ENCODE assay signal across 12 cellular contexts in the genomic region with DNA sequence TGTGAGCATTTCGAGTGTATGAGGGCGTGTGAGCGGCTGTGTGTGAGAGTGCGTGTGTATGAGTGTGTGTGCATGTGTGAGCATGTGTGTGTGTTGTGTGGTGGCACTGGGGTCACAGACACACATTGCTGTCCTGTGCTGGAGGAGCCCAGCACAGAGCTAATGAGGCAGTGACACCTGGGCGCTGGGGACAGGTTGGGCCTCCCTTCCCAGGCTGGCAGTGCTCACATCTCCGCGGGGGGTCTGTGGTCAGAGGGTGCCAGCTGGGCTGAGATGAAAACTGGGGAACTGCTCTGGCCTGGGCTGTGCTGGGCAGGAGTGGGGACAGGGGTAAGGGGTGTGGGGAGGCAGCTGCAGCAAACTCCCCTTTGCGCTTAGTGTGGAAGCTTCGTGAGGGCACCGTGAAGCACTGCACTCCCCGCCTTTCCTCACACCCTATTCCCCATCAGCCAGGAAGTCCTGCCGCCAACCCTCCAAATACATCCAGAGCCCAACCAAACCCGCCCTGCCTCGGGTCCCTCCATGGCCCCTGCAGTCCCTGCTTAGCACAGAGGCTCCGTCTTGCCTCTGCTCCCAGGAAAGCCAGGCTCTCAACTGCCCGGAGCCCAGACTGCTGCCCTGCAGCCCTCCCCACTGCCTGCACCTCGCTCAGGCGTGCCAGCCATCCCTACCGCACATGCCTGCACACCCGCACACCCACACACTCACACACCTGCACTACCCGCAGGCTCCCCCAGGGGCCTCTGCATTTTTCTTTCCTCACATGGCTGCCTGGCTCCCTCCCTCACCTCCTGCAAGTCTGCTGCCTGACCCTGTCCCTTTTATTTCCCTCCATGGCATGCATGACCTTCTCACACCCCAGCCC.
DNase-seq lines count a peak whose midpoint lies in the region; ATAC-seq and TF ChIP-seq lines count a peak whose summit lies in the region.
"Had no signal": no experiment of that assay in that cellular context is flagged by ENCODE, and none has a peak within 500 bp of the region (broad histone marks: within the 10 kb centered on the region; RNA-seq: fewer than 3 reads in every experiment).

No MANE protein-coding gene starts in this region.

- no peak overlapping the region for H3K4me3 Mint-ChIP-seq in endodermal cell

- H3K27me3 ChIP-seq in endodermal cell (ENCODE audit: control insufficient read depth, insufficient read depth, low read length, poor library complexity, severe bottlenecking): peaks cover 42% of the 10 kb centered on the region
- H3K27me3 ChIP-seq: MG63 had no signal

- CTCF ChIA-PET in HEK293T (lab: Yijun Ruan, JAX): interaction anchor here (0.6 to 1.5 kb wide), 2 partner anchors 9 to 139 kb away, joined by 3 to 5 read pairs; no protein-coding TSS in a partner anchor

- 84% methylated on average over 11 to 21 of the region's 21 CpGs for WGBS in endodermal cell (ENCODE audit: insufficient coverage in 1 of 2, insufficient read length in 1 of 2), 2 experiments

- H3K9me3 ChIP-seq in endodermal cell (ENCODE audit: control insufficient read depth, low read length): no peaks in the 10 kb centered on the region
- H3K9me3 ChIP-seq: MG63 had no signal

- no peaks in the 10 kb centered on the region for H3K36me3 Mint-ChIP-seq in endodermal cell (ENCODE audit: low read depth)

- no peak overlapping the region for H3K9ac ChIP-seq in endodermal cell (ENCODE audit: extremely low read depth, low read length, poor library complexity, severe bottlenecking)

- H3K9me3 Mint-ChIP-seq in endodermal cell: no peaks in the 10 kb centered on the region

- ATAC-seq in GM18502 (IDR thresholded peaks at IDR 0.05; ENCODE audit: poor library complexity, unreplicated experiment): no peak

- H3K4me1 ChIP-seq in endodermal cell (ENCODE audit: control insufficient read depth, insufficient read depth, low read length): no peaks in the 10 kb centered on the region

- TF ChIP-seq CTCF in endodermal cell (conservative IDR thresholded peaks at IDR 0.05) (peak; percentile 69), retinal pigment epithelial cell (conservative IDR thresholded peaks at IDR 0.05; ENCODE audit: low read depth, low read length) (peak; percentile 37)

- H3K36me3 ChIP-seq in endodermal cell (ENCODE audit: control insufficient read depth, insufficient read depth, low read length): no peaks in the 10 kb centered on the region
- H3K36me3 ChIP-seq: MG63 had no signal

- no peak overlapping the region for H3K27ac ChIP-seq in endodermal cell (ENCODE audit: low read depth, low read length)

- DNase-seq in activated CD4-positive, alpha-beta T cell treated with anti-CD3 and anti-CD28 coated beads for 48 hours: peak; percentile 33
- DNase-seq in activated CD4-positive, alpha-beta T cell treated with anti-CD3 and anti-CD28 coated beads for 1 hour: no peak
- DNase-seq in KBM-7: peak; percentile 41
- peak; percentile 82 for DNase-seq in endodermal cell
- no peak for DNase-seq in retinal pigment epithelial cell (ENCODE audit: low read depth)
- DNase-seq in germinal center (ENCODE audit: low spot score): no peak
- DNase-seq in HEK293T (ENCODE audit: extremely low spot score): no peak
- DNase-seq: amygdala; MG63; OCI-M1; stimulated activated naive CD4-positive, alpha-beta T cell treated with Interleukin-2 at 50 U/mL for 16 hours had no signal

- H3K4me1 Mint-ChIP-seq in endodermal cell: peaks cover 10% of the 10 kb centered on the region

- in situ Hi-C loops in KBM-7 (cut with MboI; ENCODE audit: low pct_unique_long_range_greater_than_20kb, low sequenced_read_pairs): loop anchor here (25.0 kb wide), 1 partner anchor 627 kb away; no protein-coding TSS in a partner anchor

- H3K27ac Mint-ChIP-seq in endodermal cell: no peak overlapping the region

- peaks cover 33% of the 10 kb centered on the region for H3K27me3 Mint-ChIP-seq in endodermal cell (ENCODE audit: insufficient read depth)

- H3K4me3 ChIP-seq in endodermal cell (ENCODE audit: low read length) (no peak overlapping the region), retinal pigment epithelial cell (ENCODE audit: low read length) (no peak overlapping the region)
- H3K4me3 ChIP-seq: MG63 had no signal

- POLR2A ChIA-PET in HEK293T (lab: Yijun Ruan, JAX): no interaction called here

TF ChIP-seq in HEK293T, 16 proteins besides CTCF, POLR2A, EP300 and RAD21:
- TF ChIP-seq L3MBTL2 (conservative IDR thresholded peaks at IDR 0.05): no peak
- TF ChIP-seq, protein P1, sequence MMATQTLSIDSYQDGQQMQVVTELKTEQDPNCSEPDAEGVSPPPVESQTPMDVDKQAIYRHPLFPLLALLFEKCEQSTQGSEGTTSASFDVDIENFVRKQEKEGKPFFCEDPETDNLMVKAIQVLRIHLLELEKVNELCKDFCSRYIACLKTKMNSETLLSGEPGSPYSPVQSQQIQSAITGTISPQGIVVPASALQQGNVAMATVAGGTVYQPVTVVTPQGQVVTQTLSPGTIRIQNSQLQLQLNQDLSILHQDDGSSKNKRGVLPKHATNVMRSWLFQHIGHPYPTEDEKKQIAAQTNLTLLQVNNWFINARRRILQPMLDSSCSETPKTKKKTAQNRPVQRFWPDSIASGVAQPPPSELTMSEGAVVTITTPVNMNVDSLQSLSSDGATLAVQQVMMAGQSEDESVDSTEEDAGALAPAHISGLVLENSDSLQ (IDR thresholded peaks at IDR 0.05): no peak
- TF ChIP-seq LEF1 (IDR thresholded peaks at IDR 0.05; ENCODE audit: borderline replicate concordance): no peak
- TF ChIP-seq ARNT (IDR thresholded peaks at IDR 0.05): no peak
- no peak for TF ChIP-seq ELF4 (IDR thresholded peaks at IDR 0.05)
- no peak for TF ChIP-seq FOXK2 (IDR thresholded peaks at IDR 0.05)
TF ChIP-seq in HEK293T: peak in this region for 0.

Comparison
In these comparisons a context has a peak if more than half of its experiments do, and no peak if none do; other contexts are left out.
1. DNase-seq: peak in activated CD4-positive, alpha-beta T cell treated with anti-CD3 and anti-CD28 coated beads for 48 hours (single experiment), KBM-7 (single experiment) and endodermal cell (single experiment); none in activated CD4-positive, alpha-beta T cell treated with anti-CD3 and anti-CD28 coated beads for 1 hour (single experiment), retinal pigment epithelial cell (single experiment), germinal center (single experiment) and HEK293T (single experiment).